ENCODE assay signal across 17 cellular contexts in the genomic region with DNA sequence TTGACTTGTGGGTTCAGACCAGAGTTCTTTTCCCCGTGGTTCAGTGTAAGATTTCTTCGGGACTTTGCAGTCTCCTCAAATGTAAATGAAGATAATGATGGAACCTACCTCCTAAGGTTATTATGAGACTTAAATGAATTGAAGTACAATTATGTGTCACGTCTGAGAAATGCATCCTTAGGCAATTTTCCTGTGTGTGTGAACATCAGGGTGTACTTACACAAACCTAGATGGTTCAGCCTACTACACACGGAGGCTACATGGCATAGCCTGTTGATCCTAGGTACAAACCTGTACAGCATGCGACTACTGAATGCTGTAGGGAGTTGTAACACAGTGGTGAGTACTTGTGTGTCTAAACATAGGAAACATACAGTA. TPM values are rescaled to one million over a fixed set of nuclear protein-coding genes. Genes with fewer than 3 reads are reported as not detected.
DNase-seq lines count a peak whose midpoint lies in the region; ATAC-seq and TF ChIP-seq lines count a peak whose summit lies in the region.
"Had no signal": no experiment of that assay in that cellular context is flagged by ENCODE, and none has a peak within 500 bp of the region (broad histone marks: within the 10 kb centered on the region; RNA-seq: fewer than 3 reads in every experiment).

No MANE protein-coding gene starts in this region.

- H3K9me3 Mint-ChIP-seq in activated naive CD8-positive, alpha-beta T cell treated with anti-CD3 and anti-CD28 coated beads for 36 hours: peaks cover under 1% of the 10 kb centered on the region
- no peaks in the 10 kb centered on the region for H3K9me3 Mint-ChIP-seq in endothelial cell (ENCODE audit: unreplicated experiment)
- no peaks in the 10 kb centered on the region for H3K9me3 Mint-ChIP-seq in activated CD8-positive, alpha-beta T cell treated with anti-CD3 and anti-CD28 coated beads for 36 hours

- no peaks in the 10 kb centered on the region for H3K36me3 Mint-ChIP-seq in activated naive CD8-positive, alpha-beta T cell treated with anti-CD3 and anti-CD28 coated beads for 36 hours
- H3K36me3 Mint-ChIP-seq in endothelial cell (ENCODE audit: low read depth, unreplicated experiment): peaks cover 4% of the 10 kb centered on the region
- no peaks in the 10 kb centered on the region for H3K36me3 Mint-ChIP-seq in activated CD8-positive, alpha-beta T cell treated with anti-CD3 and anti-CD28 coated beads for 36 hours (ENCODE audit: low read depth)
- H3K36me3 Mint-ChIP-seq: CD4-positive, CD25-positive, alpha-beta regulatory T cell had no signal

- peaks cover 0 to under 1% of the 10 kb centered on the region in 2 donors for H3K9me3 ChIP-seq in muscle layer of duodenum (ENCODE audit: control insufficient read depth in 1 of 2, low read length in 2 of 2)
- no peaks in the 10 kb centered on the region for H3K9me3 ChIP-seq in transverse colon
- H3K9me3 ChIP-seq: neutrophil had no signal

- no peak for DNase-seq in activated naive CD8-positive, alpha-beta T cell treated with anti-CD3 and anti-CD28 coated beads for 36 hours
- no peak for DNase-seq in endothelial cell (ENCODE audit: low spot score)
- DNase-seq in transverse colon: no peak
- DNase-seq in activated CD8-positive, alpha-beta T cell treated with anti-CD3 and anti-CD28 coated beads for 36 hours: no peak
- DNase-seq: activated CD8-positive, alpha-beta memory T cell treated with anti-CD3 and anti-CD28 coated beads for 24 hours; activated gamma-delta T cell; brain microvascular endothelial cell; CD4-positive, CD25-positive, alpha-beta regulatory T cell; left colon; NCI-H1694 treated with DMSO at 0.1 percent for 48 hours; NCI-H526 treated with DMSO at 0.1 percent for 48 hours had no signal

- H3K4me3 Mint-ChIP-seq in activated naive CD8-positive, alpha-beta T cell treated with anti-CD3 and anti-CD28 coated beads for 36 hours: peak overlapping the region; percentile 20
- peak overlapping the region; percentile 43 for H3K4me3 Mint-ChIP-seq in endothelial cell (ENCODE audit: unreplicated experiment)
- H3K4me3 Mint-ChIP-seq in activated CD8-positive, alpha-beta T cell treated with anti-CD3 and anti-CD28 coated beads for 36 hours: no peak overlapping the region

- TF ChIP-seq POLR2A in transverse colon (IDR thresholded peaks at IDR 0.05): no peak

- H3K27me3 Mint-ChIP-seq in activated naive CD8-positive, alpha-beta T cell treated with anti-CD3 and anti-CD28 coated beads for 36 hours: peaks cover 63% of the 10 kb centered on the region
- H3K27me3 Mint-ChIP-seq in endothelial cell (ENCODE audit: unreplicated experiment): peaks cover 10% of the 10 kb centered on the region
- H3K27me3 Mint-ChIP-seq in activated CD8-positive, alpha-beta T cell treated with anti-CD3 and anti-CD28 coated beads for 36 hours: peaks cover 46% of the 10 kb centered on the region

- H3K4me1 Mint-ChIP-seq in activated naive CD8-positive, alpha-beta T cell treated with anti-CD3 and anti-CD28 coated beads for 36 hours: peaks cover 9% of the 10 kb centered on the region
- peaks cover 12% of the 10 kb centered on the region for H3K4me1 Mint-ChIP-seq in endothelial cell (ENCODE audit: unreplicated experiment)
- peaks cover 10% of the 10 kb centered on the region for H3K4me1 Mint-ChIP-seq in activated CD8-positive, alpha-beta T cell treated with anti-CD3 and anti-CD28 coated beads for 36 hours (ENCODE audit: low read depth)

- TF ChIP-seq CTCF in endothelial cell (IDR thresholded peaks at IDR 0.05; ENCODE audit: unreplicated experiment) (no peak), transverse colon (IDR thresholded peaks at IDR 0.05) (no peak)
- no peak for TF ChIP-seq CTCF in activated CD8-positive, alpha-beta T cell treated with anti-CD3 and anti-CD28 coated beads for 36 hours (IDR thresholded peaks at IDR 0.05)

- WGBS in transverse colon (ENCODE audit: low coverage in 1 of 2), 2 donors: 50 to 86% methylated on average over 1 to 5 of the region's 5 CpGs

- H3K4me1 ChIP-seq in muscle layer of duodenum (ENCODE audit: control insufficient read depth in 1 of 2, insufficient read depth in 2 of 2, low read length in 2 of 2): peaks cover 0 to 8% of the 10 kb centered on the region in 2 donors
- peaks cover 0 to 20% (median 13%) of the 10 kb centered on the region in 4 donors for H3K4me1 ChIP-seq in transverse colon

- peak overlapping the region; percentile 85 for H3K27ac ChIP-seq in muscle layer of duodenum (ENCODE audit: low read length)
- peak overlapping the region in 3 of 4 donors; percentile 25 to 63 (median 35) for H3K27ac ChIP-seq in transverse colon
- H3K27ac ChIP-seq: brain microvascular endothelial cell, neutrophil had no signal

- H3K36me3 ChIP-seq in muscle layer of duodenum (ENCODE audit: control insufficient read depth in 1 of 2, insufficient read depth in 2 of 2, low read length in 2 of 2) (no peaks in the 10 kb centered on the region), transverse colon (no peaks in the 10 kb centered on the region)
- H3K36me3 ChIP-seq: brain microvascular endothelial cell, neutrophil had no signal

- intact Hi-C loops in transverse colon (cut with DNase I; ENCODE audit: low total_unique reads): no loop called here
- intact Hi-C loops in activated CD8-positive, alpha-beta T cell treated with anti-CD3 and anti-CD28 coated beads for 36 hours (cut with micrococcal nuclease): no loop called here

- H3K4me3 ChIP-seq in muscle layer of duodenum (ENCODE audit: low read depth in 1 of 2, low read length in 2 of 2): no peak overlapping the region
- no peak overlapping the region for H3K4me3 ChIP-seq in transverse colon

- no peak for ATAC-seq in HG02885 (IDR thresholded peaks at IDR 0.05; ENCODE audit: poor library complexity, unreplicated experiment)
- ATAC-seq in activated CD8-positive, alpha-beta T cell treated with anti-CD3 and anti-CD28 coated beads for 36 hours: no peak
- ATAC-seq in HG03342 (IDR thresholded peaks at IDR 0.05; ENCODE audit: unreplicated experiment): no peak
- ATAC-seq: left colon, Panc1 had no signal

- CTCF ChIA-PET in activated CD8-positive, alpha-beta T cell treated with anti-CD3 and anti-CD28 coated beads for 36 hours (lab: Charles Lee): interaction anchor here (0.9 to 1.1 kb wide), 2 partner anchors 12 to 68 kb away, joined by 3 to 4 read pairs; no protein-coding TSS in a partner anchor

- POLR2A ChIA-PET in activated CD8-positive, alpha-beta T cell treated with anti-CD3 and anti-CD28 coated beads for 36 hours (lab: Charles Lee): no interaction called here

- H3K27ac Mint-ChIP-seq in activated naive CD8-positive, alpha-beta T cell treated with anti-CD3 and anti-CD28 coated beads for 36 hours: no peak overlapping the region
- no peak overlapping the region for H3K27ac Mint-ChIP-seq in endothelial cell (ENCODE audit: unreplicated experiment)
- no peak overlapping the region for H3K27ac Mint-ChIP-seq in activated CD8-positive, alpha-beta T cell treated with anti-CD3 and anti-CD28 coated beads for 36 hours
- H3K27ac Mint-ChIP-seq: CD4-positive, CD25-positive, alpha-beta regulatory T cell had no signal

- in situ Hi-C loops in transverse colon (cut with MboI; ENCODE audit: low pct_ligation_motif_present in 1 of 4, low pct_unique_long_range_greater_than_20kb in 1 of 4, low sequenced_read_pairs in 3 of 4): no loop called here

- H3K27me3 ChIP-seq in muscle layer of duodenum (ENCODE audit: low read depth, low read length): peaks cover 5% of the 10 kb centered on the region
- H3K27me3 ChIP-seq in transverse colon: peaks cover 61% of the 10 kb centered on the region

- TF ChIP-seq EP300 in transverse colon (IDR thresholded peaks at IDR 0.05; ENCODE audit: low read depth): no peak

RNA-seq across cellular contexts. Expression of a gene that starts 1.1 kb away (rescaled TPM):
- total RNA-seq in activated naive CD8-positive, alpha-beta T cell treated with anti-CD3 and anti-CD28 coated beads for 36 hours: not detected
- total RNA-seq in endothelial cell (ENCODE audit: unreplicated experiment): 0.44 TPM
- total RNA-seq in transverse colon: 1 to 10 TPM; 1.5 to 4.1 (median 3.5) TPM
- not detected for total RNA-seq in activated CD8-positive, alpha-beta T cell treated with anti-CD3 and anti-CD28 coated beads for 36 hours
- total RNA-seq: CD4-positive, CD25-positive, alpha-beta regulatory T cell; LHCN-M2 had no signal
